Comparison of ENCODE assay signal across 1 cellular context in genomic region chr4:74120086-74120485, GRCh38.
TF ChIP-seq lines count a peak whose summit lies in the region.

No MANE protein-coding gene starts in this region.

TF ChIP-seq in GM23338, 12 proteins besides CTCF, POLR2A, EP300 and RAD21 (continued from another document):
- no peak for TF ChIP-seq REST (IDR thresholded peaks at IDR 0.05; ENCODE audit: unreplicated experiment)
